ENCODE assay signal across 8 cellular contexts in the genomic region with DNA sequence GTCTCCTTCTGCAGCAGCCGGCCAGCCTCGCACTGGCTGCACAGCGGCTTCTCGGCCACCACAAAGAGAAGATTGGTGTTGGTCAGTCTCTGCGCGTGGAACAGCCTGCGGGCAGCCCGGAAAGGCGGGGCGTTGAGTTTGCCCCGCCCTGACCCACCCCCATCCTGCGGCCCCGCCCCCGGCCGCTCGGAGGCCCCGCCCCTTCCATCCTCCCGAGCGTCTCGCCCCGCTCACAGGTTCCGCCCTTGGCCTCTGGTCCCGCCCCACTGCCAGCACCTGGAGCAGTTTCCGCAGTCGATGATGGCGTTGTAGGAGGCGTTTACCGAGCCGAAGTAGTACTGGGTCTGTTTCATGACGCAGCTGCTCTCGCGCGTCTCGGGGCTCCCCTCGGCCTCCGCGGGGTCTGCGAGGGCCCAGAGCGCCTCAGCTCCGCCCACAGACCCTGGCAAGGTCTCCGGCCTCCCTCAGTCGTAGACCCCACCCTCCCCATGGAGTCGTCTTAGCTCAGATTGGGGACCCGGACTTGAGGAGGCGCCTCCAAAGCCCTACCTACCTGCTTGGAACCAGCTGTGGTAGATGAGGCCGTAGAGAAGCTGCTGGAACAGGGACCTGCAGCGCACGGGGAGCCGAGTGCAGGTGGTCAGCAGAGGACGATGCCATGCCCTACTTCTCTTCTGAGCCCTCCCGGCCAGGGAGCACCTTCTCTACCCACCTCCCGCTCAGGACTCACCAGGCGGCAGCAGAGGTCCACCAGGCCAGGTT. TPM values are rescaled to one million over a fixed set of nuclear protein-coding genes. Genes with fewer than 3 reads are reported as not detected.
A peak's percentile ranks its signal among the peaks of the same experiment; 100 is the strongest.
DNase-seq lines count a peak whose midpoint lies in the region; ATAC-seq and TF ChIP-seq lines count a peak whose summit lies in the region.

No MANE protein-coding gene starts in this region.

- peak; percentile 82 for DNase-seq in PC-3
- DNase-seq in activated T-helper 2 cell treated with anti-CD3 and anti-CD28 coated beads, Interferon-gamma antibody, Interleukin-2, Interleukin-4, amounts not matched to agents 10 μg/mL and 5 μg/mL and 100 μg/mL, durations not matched to agents 14 hours and 24 hours and 36 hours (ENCODE audit: low spot score): peak; percentile 92
- peak; percentile 58 for DNase-seq in fibroblast of villous mesenchyme (ENCODE audit: low read depth)
- DNase-seq in stromal cell of bone marrow (ENCODE audit: low read depth): peak; percentile 25

- POLR2A ChIA-PET in PC-3 (lab: Charles Lee; ENCODE audit: unreplicated experiment): interaction anchor here (0.6 kb wide), 1 partner anchor 267 kb away, joined by 4 read pairs; no protein-coding TSS in a partner anchor

- no peaks in the 10 kb centered on the region for H3K9me3 ChIP-seq in PC-3 (ENCODE audit: low read length)
- H3K9me3 ChIP-seq in neutrophil: no peaks in the 10 kb centered on the region

- 0 out of 2 replicates have a peak overlapping the region, but pooled peaks have one; percentile 1 for H3K9ac ChIP-seq in PC-3 (ENCODE audit: low read length)

- H3K27ac Mint-ChIP-seq in activated T-helper 2 cell treated with anti-CD3 and anti-CD28 coated beads, Interferon-gamma antibody, Interleukin-2, Interleukin-4, amounts not matched to agents 10 μg/mL and 5 μg/mL and 100 μg/mL, durations not matched to agents 14 hours and 24 hours and 36 hours: peak overlapping the region; percentile 58

- H3K4me2 ChIP-seq in PC-3 (ENCODE audit: low read length): peak overlapping the region; percentile 76

- TF ChIP-seq CTCF in 22Rv1 (IDR thresholded peaks at IDR 0.05): peak; percentile 38
- TF ChIP-seq CTCF in PC-3 (conservative IDR thresholded peaks at IDR 0.05; ENCODE audit: low read depth, low read length): no peak
- no peak for TF ChIP-seq CTCF in fibroblast of villous mesenchyme (IDR thresholded peaks at IDR 0.05; ENCODE audit: insufficient read depth, low read depth, low read length)
- TF ChIP-seq CTCF in neutrophil (IDR thresholded peaks at IDR 0.05): peak; percentile 37

- H3K4me3 Mint-ChIP-seq in activated T-helper 2 cell treated with anti-CD3 and anti-CD28 coated beads, Interferon-gamma antibody, Interleukin-2, Interleukin-4, amounts not matched to agents 10 μg/mL and 5 μg/mL and 100 μg/mL, durations not matched to agents 14 hours and 24 hours and 36 hours (ENCODE audit: low read depth): peak overlapping the region; percentile 77

- H3K79me2 ChIP-seq in PC-3 (ENCODE audit: low read length): no peaks in the 10 kb centered on the region

- no peaks in the 10 kb centered on the region for H3F3A ChIP-seq in PC-3 (ENCODE audit: low read length, unreplicated experiment)

- no peaks in the 10 kb centered on the region for H3K27me3 Mint-ChIP-seq in activated T-helper 2 cell treated with anti-CD3 and anti-CD28 coated beads, Interferon-gamma antibody, Interleukin-2, Interleukin-4, amounts not matched to agents 10 μg/mL and 5 μg/mL and 100 μg/mL, durations not matched to agents 14 hours and 24 hours and 36 hours (ENCODE audit: low read depth)

- no peaks in the 10 kb centered on the region for H3K36me3 Mint-ChIP-seq in activated T-helper 2 cell treated with anti-CD3 and anti-CD28 coated beads, Interferon-gamma antibody, Interleukin-2, Interleukin-4, amounts not matched to agents 10 μg/mL and 5 μg/mL and 100 μg/mL, durations not matched to agents 14 hours and 24 hours and 36 hours (ENCODE audit: low read depth)

- H3K27ac ChIP-seq in 22Rv1 (peak overlapping the region; percentile 45; the same call in 1 of the 2 replicates), PC-3 (ENCODE audit: low read length) (no peak overlapping the region), neutrophil (peak overlapping the region; percentile 60)

- peaks cover 1% of the 10 kb centered on the region for H3K4me1 Mint-ChIP-seq in activated T-helper 2 cell treated with anti-CD3 and anti-CD28 coated beads, Interferon-gamma antibody, Interleukin-2, Interleukin-4, amounts not matched to agents 10 μg/mL and 5 μg/mL and 100 μg/mL, durations not matched to agents 14 hours and 24 hours and 36 hours (ENCODE audit: low read depth)

- no peaks in the 10 kb centered on the region for H3K27me3 ChIP-seq in PC-3 (ENCODE audit: low read length)
- H3K27me3 ChIP-seq in neutrophil: peaks cover 29% of the 10 kb centered on the region

- intact Hi-C loops in PC-3 (cut with micrococcal nuclease): no loop called here
- intact Hi-C loops in activated T-helper 2 cell treated with anti-CD3 and anti-CD28 coated beads, Interferon-gamma antibody, Interleukin-2, Interleukin-4, amounts not matched to agents 10 μg/mL and 5 μg/mL and 100 μg/mL, durations not matched to agents 14 hours and 24 hours and 36 hours (cut with micrococcal nuclease): loop anchor here (2.0 kb wide), 1 partner anchor 14 kb away; a partner anchor contains a TSS

- H2AFZ ChIP-seq in PC-3 (ENCODE audit: low read length): peak overlapping the region; percentile 60

- BruUV-seq in PC-3 (replicated peaks; lab: Mats Ljungman, UMichigan): TSS peak; percentile 43

- no peaks in the 10 kb centered on the region for H3K9me2 ChIP-seq in PC-3 (replicated peaks; ENCODE audit: low read length)

- H4K20me1 ChIP-seq in PC-3 (ENCODE audit: low read length): no peaks in the 10 kb centered on the region

- CTCF ChIA-PET in PC-3 (lab: Charles Lee): no interaction called here

- peak overlapping the region; percentile 56 for H3K4me3 ChIP-seq in PC-3 (ENCODE audit: low read length)
- peak overlapping the region; percentile 59 for H3K4me3 ChIP-seq in fibroblast of villous mesenchyme (ENCODE audit: low read depth, low read length)
- peak overlapping the region; percentile 79 for H3K4me3 ChIP-seq in neutrophil (ENCODE audit: low read depth in 1 of 2, low read length in 1 of 2)

- H3K36me3 ChIP-seq in PC-3 (ENCODE audit: low read depth, low read length) (no peaks in the 10 kb centered on the region), neutrophil (no peaks in the 10 kb centered on the region)

- H3K4me1 ChIP-seq in PC-3 (ENCODE audit: insufficient read depth, low read length) (no peaks in the 10 kb centered on the region), neutrophil (ENCODE audit: control insufficient read depth in 1 of 2, insufficient read depth in 1 of 2, low read depth in 1 of 2, low read length in 1 of 2) (peaks cover 16% of the 10 kb centered on the region in 2 experiments)

- ATAC-seq in GM18873 (IDR thresholded peaks at IDR 0.05; ENCODE audit: low FRiP score, unreplicated experiment): peak; percentile 69
- ATAC-seq in HG03135 (IDR thresholded peaks at IDR 0.05; ENCODE audit: unreplicated experiment): peak; percentile 84
- peak; percentile 80 for ATAC-seq in PC-3

- H3K9me3 Mint-ChIP-seq in activated T-helper 2 cell treated with anti-CD3 and anti-CD28 coated beads, Interferon-gamma antibody, Interleukin-2, Interleukin-4, amounts not matched to agents 10 μg/mL and 5 μg/mL and 100 μg/mL, durations not matched to agents 14 hours and 24 hours and 36 hours: no peaks in the 10 kb centered on the region

RNA-seq across cellular contexts. Expression of a gene that starts 5.9 kb away (rescaled TPM):
- total RNA-seq in PC-3 (2014; rRNA removed) (54.9 and 56.6 TPM in 2 replicates), fibroblast of villous mesenchyme (55.3 and 63.1 TPM in 2 replicates)
- 17.8 and 19.2 TPM in 2 replicates for total RNA-seq in activated T-helper 2 cell treated with anti-CD3 and anti-CD28 coated beads, Interferon-gamma antibody, Interleukin-2, Interleukin-4, amounts not matched to agents 10 μg/mL and 5 μg/mL and 100 μg/mL, durations not matched to agents 14 hours and 24 hours and 36 hours

RNA-seq across cellular contexts. Expression of a gene that starts 14.6 kb away (rescaled TPM):
- total RNA-seq in PC-3 (2014; rRNA removed) (37.1 and 44.3 TPM in 2 replicates), fibroblast of villous mesenchyme (22.5 and 23.7 TPM in 2 replicates)
- total RNA-seq in activated T-helper 2 cell treated with anti-CD3 and anti-CD28 coated beads, Interferon-gamma antibody, Interleukin-2, Interleukin-4, amounts not matched to agents 10 μg/mL and 5 μg/mL and 100 μg/mL, durations not matched to agents 14 hours and 24 hours and 36 hours: 22.9 and 24.6 TPM in 2 replicates

RNA-seq across cellular contexts. Expression of a gene that starts 14.7 kb away (rescaled TPM):
- total RNA-seq in PC-3 (2014; rRNA removed): 40.9 and 56.9 TPM in 2 replicates
- total RNA-seq in activated T-helper 2 cell treated with anti-CD3 and anti-CD28 coated beads, Interferon-gamma antibody, Interleukin-2, Interleukin-4, amounts not matched to agents 10 μg/mL and 5 μg/mL and 100 μg/mL, durations not matched to agents 14 hours and 24 hours and 36 hours: 34.5 and 42.7 TPM in 2 replicates
- 21.3 and 22.9 TPM in 2 replicates for total RNA-seq in fibroblast of villous mesenchyme

RNA-seq across cellular contexts. Expression of a gene that starts 19.7 kb away (rescaled TPM):
- total RNA-seq in PC-3 (2014; rRNA removed): 1.6 and 3.9 TPM in 2 replicates
- total RNA-seq in activated T-helper 2 cell treated with anti-CD3 and anti-CD28 coated beads, Interferon-gamma antibody, Interleukin-2, Interleukin-4, amounts not matched to agents 10 μg/mL and 5 μg/mL and 100 μg/mL, durations not matched to agents 14 hours and 24 hours and 36 hours: 0.94 and 1.8 TPM in 2 replicates
- total RNA-seq in fibroblast of villous mesenchyme: 0.97 and 1.3 TPM in 2 replicates

RNA-seq across cellular contexts. Expression of a gene that starts 24.6 kb away (rescaled TPM):
- total RNA-seq in PC-3 (2014; rRNA removed): 20.0 and 21.4 TPM in 2 replicates
- 71.2 and 74.2 TPM in 2 replicates for total RNA-seq in activated T-helper 2 cell treated with anti-CD3 and anti-CD28 coated beads, Interferon-gamma antibody, Interleukin-2, Interleukin-4, amounts not matched to agents 10 μg/mL and 5 μg/mL and 100 μg/mL, durations not matched to agents 14 hours and 24 hours and 36 hours
- total RNA-seq in fibroblast of villous mesenchyme: 34.8 and 36.3 TPM in 2 replicates

Comparison
In these comparisons a context has a peak if more than half of its experiments do, and no peak if none do; other contexts are left out.
1. CTCF ChIP-seq: peak in 22Rv1 (single experiment) and neutrophil (single experiment); none in PC-3 (single experiment) and fibroblast of villous mesenchyme (single experiment).
2. DNase-seq: peak in every context shown above with its lines; median percentile 92 in activated T-helper 2 cell treated with anti-CD3 and anti-CD28 coated beads, Interferon-gamma antibody, Interleukin-2, Interleukin-4, amounts not matched to agents 10 μg/mL and 5 μg/mL and 100 μg/mL, durations not matched to agents 14 hours and 24 hours and 36 hours; 82 in PC-3; 58 in fibroblast of villous mesenchyme; 25 in stromal cell of bone marrow.
3. Peak in every context shown above with its lines, with median percentiles within 50 percentile points of each other: ATAC-seq and H3K4me3 ChIP-seq.